2 cellular contexts compared by ENCODE assay signal in genomic region chr1:221291113-221291512, GRCh38.
TF ChIP-seq lines count a peak whose summit lies in the region.

No MANE protein-coding gene starts in this region.

TF ChIP-seq in GM23338, 12 proteins besides CTCF, POLR2A, EP300 and RAD21 (continued from another document):
- no peak for TF ChIP-seq ETS1 (IDR thresholded peaks at IDR 0.05)
- TF ChIP-seq ZNF462 (CRISPR knock-in tag; IDR thresholded peaks at IDR 0.05) = no peak
- TF ChIP-seq JUNB (IDR thresholded peaks at IDR 0.05; ENCODE audit: unreplicated experiment) = no peak
- no peak for TF ChIP-seq NANOG (IDR thresholded peaks at IDR 0.05; ENCODE audit: borderline replicate concordance)
- TF ChIP-seq ZNF331 (CRISPR knock-in tag; IDR thresholded peaks at IDR 0.05; ENCODE audit: low read depth) = no peak

TF ChIP-seq in WTC11, 78 proteins besides CTCF, POLR2A, EP300 and RAD21 (continued from another document):
- TF ChIP-seq E2F4 (CRISPR knock-in tag; IDR thresholded peaks at IDR 0.05; ENCODE audit: borderline replicate concordance, low read depth) (no peak), ZNF219 (CRISPR knock-in tag; IDR thresholded peaks at IDR 0.05; ENCODE audit: borderline replicate concordance) (no peak), ATF6 (CRISPR knock-in tag; IDR thresholded peaks at IDR 0.05) (no peak), RELA (CRISPR knock-in tag; IDR thresholded peaks at IDR 0.05; ENCODE audit: borderline replicate concordance) (no peak), SMAD3 (CRISPR knock-in tag; IDR thresholded peaks at IDR 0.05; ENCODE audit: borderline replicate concordance) (no peak), ZNF423 (CRISPR knock-in tag; IDR thresholded peaks at IDR 0.05) (no peak), FOXP4 (CRISPR knock-in tag; IDR thresholded peaks at IDR 0.05) (no peak), CREB1 (CRISPR knock-in tag; IDR thresholded peaks at IDR 0.05) (no peak), HMGA2 (CRISPR knock-in tag; IDR thresholded peaks at IDR 0.05) (no peak)
